Comparison of ENCODE assay signal across 8 cellular contexts in genomic region chrX:18885317-18886004, GRCh38.
A peak's percentile ranks its signal among the peaks of the same experiment; 100 is the strongest.
DNase-seq lines count a peak whose midpoint lies in the region; ATAC-seq and TF ChIP-seq lines count a peak whose summit lies in the region.

No MANE protein-coding gene starts in this region.

- H3K4me3 ChIP-seq in colonic mucosa (peak overlapping the region; percentile 21), parathyroid adenoma (ENCODE audit: low read depth, low read length) (peak overlapping the region; percentile 40)

- H2AFZ ChIP-seq in parathyroid adenoma, result peak overlapping the region; percentile 91

- no peaks in the 10 kb centered on the region for H3K36me3 Mint-ChIP-seq in activated CD8-positive, alpha-beta memory T cell treated with anti-CD3 and anti-CD28 coated beads, Interleukin-2, amount 10 ng/mL, durations not matched to agents 7 days and 5 days

- H3K79me2 ChIP-seq in parathyroid adenoma, result no peaks in the 10 kb centered on the region

- H3K4me1 Mint-ChIP-seq in activated CD8-positive, alpha-beta memory T cell treated with anti-CD3 and anti-CD28 coated beads, Interleukin-2, amount 10 ng/mL, durations not matched to agents 7 days and 5 days, result peaks cover 17% of the 10 kb centered on the region

- no peak for ATAC-seq in activated CD8-positive, alpha-beta memory T cell treated with anti-CD3 and anti-CD28 coated beads, Interleukin-2, amount 10 ng/mL, durations not matched to agents 7 days and 5 days
- ATAC-seq in HG03565 (IDR thresholded peaks at IDR 0.05; ENCODE audit: unreplicated experiment) (no peak), HG02885 (IDR thresholded peaks at IDR 0.05; ENCODE audit: poor library complexity, unreplicated experiment) (no peak)

- no peaks in the 10 kb centered on the region for H3K27me3 ChIP-seq in colonic mucosa
- H3K27me3 ChIP-seq in parathyroid adenoma (ENCODE audit: control insufficient read depth, insufficient read depth, low read length), result no peaks in the 10 kb centered on the region

- H3K4me2 ChIP-seq in parathyroid adenoma (ENCODE audit: low read length), result peak overlapping the region; percentile 63

- peak overlapping the region; percentile 70 for H3K4me3 Mint-ChIP-seq in activated CD8-positive, alpha-beta memory T cell treated with anti-CD3 and anti-CD28 coated beads, Interleukin-2, amount 10 ng/mL, durations not matched to agents 7 days and 5 days

- CTCF ChIA-PET in activated CD8-positive, alpha-beta memory T cell treated with anti-CD3 and anti-CD28 coated beads, Interleukin-2, amount 10 ng/mL, durations not matched to agents 7 days and 5 days (lab: Charles Lee), result no interaction called here

- H3K9me3 ChIP-seq in colonic mucosa (no peaks in the 10 kb centered on the region), parathyroid adenoma (ENCODE audit: control insufficient read depth, low read length) (no peaks in the 10 kb centered on the region)

- TF ChIP-seq CTCF in colonic mucosa (IDR thresholded peaks at IDR 0.05) (no peak), parathyroid adenoma (IDR thresholded peaks at IDR 0.05) (no peak)

- no peaks in the 10 kb centered on the region for H3K9me3 Mint-ChIP-seq in activated CD8-positive, alpha-beta memory T cell treated with anti-CD3 and anti-CD28 coated beads, Interleukin-2, amount 10 ng/mL, durations not matched to agents 7 days and 5 days (ENCODE audit: low read depth)

- no peaks in the 10 kb centered on the region for H3K27me3 Mint-ChIP-seq in activated CD8-positive, alpha-beta memory T cell treated with anti-CD3 and anti-CD28 coated beads, Interleukin-2, amount 10 ng/mL, durations not matched to agents 7 days and 5 days

- peak overlapping the region in 1 of 2 donors; percentile 58 for H3K9ac ChIP-seq in colonic mucosa (ENCODE audit: low read depth in 2 of 2, low read length in 2 of 2)
- no peak overlapping the region for H3K9ac ChIP-seq in parathyroid adenoma

- H3K27ac ChIP-seq in colonic mucosa, result peak overlapping the region; percentile 53
- peak overlapping the region; percentile 57 for H3K27ac ChIP-seq in parathyroid adenoma

- H3K4me1 ChIP-seq in colonic mucosa (no peaks in the 10 kb centered on the region), parathyroid adenoma (peaks cover 5% of the 10 kb centered on the region)

- H3K27ac Mint-ChIP-seq in activated CD8-positive, alpha-beta memory T cell treated with anti-CD3 and anti-CD28 coated beads, Interleukin-2, amount 10 ng/mL, durations not matched to agents 7 days and 5 days, result no peak overlapping the region

- H3K36me3 ChIP-seq in colonic mucosa (no peaks in the 10 kb centered on the region), parathyroid adenoma (ENCODE audit: control insufficient read depth, insufficient read depth, low read length) (no peaks in the 10 kb centered on the region)

- intact Hi-C loops in colonic mucosa (cut with DNase I), result no loop called here

- no peak for DNase-seq in activated CD8-positive, alpha-beta memory T cell treated with anti-CD3 and anti-CD28 coated beads, Interleukin-2, amount 10 ng/mL, durations not matched to agents 7 days and 5 days
- DNase-seq in activated CD8-positive, alpha-beta memory T cell treated with anti-CD3 and anti-CD28 coated beads, Interleukin-2, amount 50 U/mL, for 4 hours, result no peak
- peak; percentile 31 for DNase-seq in NAMALWA (ENCODE audit: low spot score)
- DNase-seq in colonic mucosa, result no peak
- no peak for DNase-seq in activated CD4-positive, CD25-positive, alpha-beta regulatory T cell treated with anti-CD3 and anti-CD28 coated beads, Interleukin-2, amount 50 U/mL, for 72 hours
